ENCODE assay signal across 28 cellular contexts in the genomic region with DNA sequence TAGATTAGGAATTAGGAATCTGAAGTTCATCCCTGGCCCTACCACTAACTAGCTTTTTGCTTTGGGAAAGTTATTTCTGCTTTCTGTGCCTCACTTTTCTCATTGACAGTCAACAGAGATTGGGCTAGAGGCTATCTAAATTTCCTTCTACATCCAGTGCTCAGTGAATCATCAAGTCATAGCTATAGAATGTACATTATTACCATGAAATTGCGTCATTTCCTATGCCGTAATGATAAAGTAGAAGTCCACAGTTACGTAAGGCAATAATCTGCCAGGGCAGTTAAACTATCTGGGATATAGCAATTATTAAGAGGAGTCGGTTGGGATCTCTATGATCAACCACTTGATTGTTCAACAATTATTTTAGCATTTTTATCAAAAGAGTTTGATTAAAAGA.
DNase-seq lines count a peak whose midpoint lies in the region; ATAC-seq, FAIRE-seq and TF ChIP-seq lines count a peak whose summit lies in the region.
"Had no signal": no experiment of that assay in that cellular context is flagged by ENCODE, and none has a peak within 500 bp of the region (broad histone marks: within the 10 kb centered on the region; RNA-seq: fewer than 3 reads in every experiment).

No MANE protein-coding gene starts in this region.

- no peak for TF ChIP-seq CTCF in mammary epithelial cell (conservative IDR thresholded peaks at IDR 0.05 in 1 of 2, IDR thresholded peaks at IDR 0.05 in 1 of 2; ENCODE audit: extremely low read depth in 1 of 2, insufficient read depth in 1 of 2, low read depth in 1 of 2, low read length in 2 of 2)
- no peak for TF ChIP-seq CTCF in endothelial cell (IDR thresholded peaks at IDR 0.05; ENCODE audit: unreplicated experiment)

- dilution Hi-C loops in mammary epithelial cell (cut with HindIII; ENCODE audit: low sequenced_read_pairs), result no loop called here

- H3K36me3 ChIP-seq in mammary epithelial cell (ENCODE audit: insufficient read depth, low read length) (peaks cover 35% of the 10 kb centered on the region), small intestine (ENCODE audit: control insufficient read depth in 2 of 2, insufficient read depth in 2 of 2, low read length in 2 of 2) (no peaks in the 10 kb centered on the region)
- H3K36me3 ChIP-seq: adrenal gland, BE2C had no signal

- H4K20me1 ChIP-seq in mammary epithelial cell (ENCODE audit: insufficient read depth, low read length), result no peaks in the 10 kb centered on the region

- H3K27ac Mint-ChIP-seq in endothelial cell (ENCODE audit: unreplicated experiment), result no peak overlapping the region
- H3K27ac Mint-ChIP-seq: activated CD4-positive, alpha-beta T cell treated with anti-CD3 and anti-CD28 coated beads, Interleukin-2, amount 10 ng/mL, durations not matched to agents 7 days and 5 days had no signal

- no peak for FAIRE-seq in small intestine (lab: Jason Lieb, UNC)
- FAIRE-seq: TTC549 had no signal

- WGBS in mammary epithelial cell (ENCODE audit: low coverage, missing lambda C conversion rate), result 48% methylated on average over 4 of the region's 4 CpGs
- WGBS in small intestine, 3 donors, result 21 to 65% (median 44%) methylated on average over 4 of the region's 4 CpGs

- H3K9ac ChIP-seq in mammary epithelial cell (ENCODE audit: insufficient read depth, low read length), result no peak overlapping the region
- H3K9ac ChIP-seq: SK-N-SH had no signal

- DNase-seq in NOMO-1 treated with DMSO at 0.1 percent for 48 hours (lab: John Stamatoyannopoulos, UW; ENCODE audit: unreplicated experiment), result peak; percentile 51
- no peak for DNase-seq in NOMO-1 treated with dmso at 0.1 percent for 144 hours (lab: John Stamatoyannopoulos, UW; ENCODE audit: unreplicated experiment)
- DNase-seq in OCI-M1 (lab: John Stamatoyannopoulos, UW), result peak; percentile 24
- DNase-seq in mammary epithelial cell, result peak; percentile 70
- peak; percentile 26 for DNase-seq in small intestine
- no peak for DNase-seq in stimulated activated CD4-positive, alpha-beta T cell treated with anti-CD3 and anti-CD28 coated beads, Interleukin-1b, Interleukin-23, amount 100 ng/mL, for 48 hours
- DNase-seq in endothelial cell (ENCODE audit: low spot score), result no peak
- DNase-seq: 8988T; activated CD4-positive, alpha-beta T cell treated with anti-CD3 and anti-CD28 coated beads, Interleukin-2, amount 10 ng/mL, durations not matched to agents 7 days and 5 days; activated CD8-positive, alpha-beta memory T cell treated with anti-CD3 and anti-CD28 coated beads, Interleukin-2, amount 50 U/mL, for 4 hours; activated effector memory CD4-positive, alpha-beta T cell treated with anti-CD3 and anti-CD28 coated beads, Interleukin-2, amount 50 U/mL, for 16 hours; adrenal gland; BE2C; central memory CD4-positive, alpha-beta T cell; dorsolateral prefrontal cortex; erythroblast; left colon; midbrain; NCI-H1105 treated with DMSO at 0.1 percent for 48 hours; NCI-H2107; NCI-H526; SK-N-SH; stimulated activated CD4-positive, alpha-beta T cell treated with anti-CD3 and anti-CD28 coated beads, Interleukin-4, amount 100 ng/mL, for 1 hour; stomach had no signal

- in situ Hi-C loops in mammary epithelial cell (cut with MboI; ENCODE audit: low sequenced_read_pairs in 2 of 2), result no loop called here

- H3K27me3 ChIP-seq in mammary epithelial cell (ENCODE audit: insufficient read depth, low read length), result no peaks in the 10 kb centered on the region
- H3K27me3 ChIP-seq in small intestine (ENCODE audit: control insufficient read depth in 2 of 2, insufficient read depth in 2 of 2, low read length in 2 of 2), result no peaks in the 10 kb centered on the region
- H3K27me3 ChIP-seq: adrenal gland, BE2C, dorsolateral prefrontal cortex, stomach had no signal

- no peaks in the 10 kb centered on the region for H3K36me3 Mint-ChIP-seq in endothelial cell (ENCODE audit: low read depth, unreplicated experiment)

- H2AFZ ChIP-seq in mammary epithelial cell (ENCODE audit: low read depth, low read length), result no peak overlapping the region

- peaks cover 24% of the 10 kb centered on the region for H3K4me1 ChIP-seq in mammary epithelial cell (ENCODE audit: insufficient read depth, low read length)
- peaks cover 5% of the 10 kb centered on the region in 2 donors for H3K4me1 ChIP-seq in small intestine (ENCODE audit: control insufficient read depth in 2 of 2, insufficient read depth in 1 of 2, low read depth in 1 of 2, low read length in 1 of 2)
- H3K4me1 ChIP-seq: adrenal gland, BE2C had no signal

- no peaks in the 10 kb centered on the region for H3K9me3 ChIP-seq in mammary epithelial cell (replicated peaks; ENCODE audit: insufficient read depth, low read length)
- H3K9me3 ChIP-seq in small intestine (ENCODE audit: control insufficient read depth, low read depth), result no peaks in the 10 kb centered on the region
- H3K9me3 ChIP-seq: adrenal gland, BE2C, SK-N-SH, stomach had no signal

- no peaks in the 10 kb centered on the region for H3K9me3 Mint-ChIP-seq in endothelial cell (ENCODE audit: unreplicated experiment)
- H3K9me3 Mint-ChIP-seq: activated CD4-positive, alpha-beta T cell treated with anti-CD3 and anti-CD28 coated beads, Interleukin-2, amount 10 ng/mL, durations not matched to agents 7 days and 5 days; neural crest cell had no signal

- no peaks in the 10 kb centered on the region for H3K79me2 ChIP-seq in mammary epithelial cell (ENCODE audit: insufficient read depth, low read length)

- CTCF ChIA-PET in mammary epithelial cell (lab: Charles Lee; ENCODE audit: low non-redundant PET), result no interaction called here

- no peaks in the 10 kb centered on the region for H3K4me1 Mint-ChIP-seq in endothelial cell (ENCODE audit: unreplicated experiment)
- H3K4me1 Mint-ChIP-seq: activated CD4-positive, alpha-beta T cell treated with anti-CD3 and anti-CD28 coated beads, Interleukin-2, amount 10 ng/mL, durations not matched to agents 7 days and 5 days had no signal

- H3K4me3 ChIP-seq in mammary epithelial cell (replicated peaks in 1 of 3; ENCODE audit: insufficient read depth in 1 of 3, low read depth in 2 of 3, low read length in 3 of 3) (no peak overlapping the region), small intestine (ENCODE audit: low read depth in 1 of 2, low read length in 2 of 2) (no peak overlapping the region)
- H3K4me3 ChIP-seq: adrenal gland, dorsolateral prefrontal cortex, stomach had no signal

- intact Hi-C loops in mammary epithelial cell (cut with micrococcal nuclease), result loop anchor here (2.0 to 5.0 kb wide), 2 partner anchors 43 to 66 kb away; no protein-coding TSS in a partner anchor

- no peaks in the 10 kb centered on the region for H3K27me3 Mint-ChIP-seq in endothelial cell (ENCODE audit: unreplicated experiment)
- H3K27me3 Mint-ChIP-seq: activated CD4-positive, alpha-beta T cell treated with anti-CD3 and anti-CD28 coated beads, Interleukin-2, amount 10 ng/mL, durations not matched to agents 7 days and 5 days had no signal

- no TSS peak for BruUV-seq in mammary epithelial cell (replicated peaks; lab: Mats Ljungman, UMichigan)

- no peak for ATAC-seq in HG02610 (IDR thresholded peaks at IDR 0.05; ENCODE audit: unreplicated experiment)
- ATAC-seq: Panc1 had no signal

- peak overlapping the region; percentile 42 for H3K27ac ChIP-seq in mammary epithelial cell (ENCODE audit: insufficient read depth, low read depth, low read length)
- peak overlapping the region in 1 of 2 donors; percentile 31 for H3K27ac ChIP-seq in small intestine (ENCODE audit: low read depth in 1 of 2, low read length in 1 of 2)
- H3K27ac ChIP-seq: adrenal gland, dorsolateral prefrontal cortex, stomach had no signal

- H3K4me2 ChIP-seq in mammary epithelial cell (ENCODE audit: insufficient read depth, low read depth, low read length), result no peak overlapping the region
- H3K4me2 ChIP-seq: SK-N-SH had no signal

- H3K4me3 Mint-ChIP-seq in endothelial cell (ENCODE audit: unreplicated experiment), result no peak overlapping the region
- H3K4me3 Mint-ChIP-seq: activated CD4-positive, alpha-beta T cell treated with anti-CD3 and anti-CD28 coated beads, Interleukin-2, amount 10 ng/mL, durations not matched to agents 7 days and 5 days; neural crest cell had no signal

Comparison
In these comparisons a context has a peak if more than half of its experiments do, and no peak if none do; other contexts are left out.
1. DNase-seq: peak in NOMO-1 treated with DMSO at 0.1 percent for 48 hours (single experiment), OCI-M1 (single experiment), mammary epithelial cell (single experiment) and small intestine (single experiment); none in NOMO-1 treated with dmso at 0.1 percent for 144 hours (single experiment), stimulated activated CD4-positive, alpha-beta T cell treated with anti-CD3 and anti-CD28 coated beads, Interleukin-1b, Interleukin-23, amount 100 ng/mL, for 48 hours (single experiment) and endothelial cell (single experiment).